ENCODE assay signal across 2 cellular contexts in genomic region chr5:172606156-172606785, GRCh38.
TF ChIP-seq lines count a peak whose summit lies in the region.

No MANE protein-coding gene starts in this region.

TF ChIP-seq in liver, 16 proteins besides CTCF, POLR2A, EP300 and RAD21:
- TF ChIP-seq REST (IDR thresholded peaks at IDR 0.05) = no peak
- peak; percentile 97 for TF ChIP-seq NR2F2 (IDR thresholded peaks at IDR 0.05)
- TF ChIP-seq ATF3 (IDR thresholded peaks at IDR 0.05) = no peak
- no peak for TF ChIP-seq HNF4G (IDR thresholded peaks at IDR 0.05)
- no peak for TF ChIP-seq FOXA2 (IDR thresholded peaks at IDR 0.05)
- no peak for TF ChIP-seq TAF1 (conservative IDR thresholded peaks at IDR 0.05)
- TF ChIP-seq MAX (IDR thresholded peaks at IDR 0.05) = no peak
- TF ChIP-seq HNF4A (conservative IDR thresholded peaks at IDR 0.05) = no peak
- TF ChIP-seq RXRA (IDR thresholded peaks at IDR 0.05) = peak; percentile 79 to 80
- TF ChIP-seq SP1 (IDR thresholded peaks at IDR 0.05) = peak; percentile 57

TF ChIP-seq in HepG2, 621 proteins besides CTCF, POLR2A, EP300 and RAD21:
- no peak for TF ChIP-seq ZNF614 (CRISPR knock-in tag; IDR thresholded peaks at IDR 0.05; ENCODE audit: borderline replicate concordance)
- TF ChIP-seq PLSCR1 (CRISPR knock-in tag; IDR thresholded peaks at IDR 0.05; ENCODE audit: borderline replicate concordance) = no peak
- TF ChIP-seq HHEX (CRISPR knock-in tag; IDR thresholded peaks at IDR 0.05) = no peak
- no peak for TF ChIP-seq ZNF878 (CRISPR knock-in tag; IDR thresholded peaks at IDR 0.05)
- TF ChIP-seq ZNF775 (CRISPR knock-in tag; IDR thresholded peaks at IDR 0.05; ENCODE audit: borderline replicate concordance) = no peak
- TF ChIP-seq ONECUT2 (CRISPR knock-in tag; IDR thresholded peaks at IDR 0.05) = no peak
- no peak for TF ChIP-seq CHD2 (IDR thresholded peaks at IDR 0.05; ENCODE audit: low read depth, low read length)
- TF ChIP-seq STAT5B (CRISPR knock-in tag; IDR thresholded peaks at IDR 0.05) = no peak
